Comparison of ENCODE assay signal across 8 cellular contexts in the genomic region with DNA sequence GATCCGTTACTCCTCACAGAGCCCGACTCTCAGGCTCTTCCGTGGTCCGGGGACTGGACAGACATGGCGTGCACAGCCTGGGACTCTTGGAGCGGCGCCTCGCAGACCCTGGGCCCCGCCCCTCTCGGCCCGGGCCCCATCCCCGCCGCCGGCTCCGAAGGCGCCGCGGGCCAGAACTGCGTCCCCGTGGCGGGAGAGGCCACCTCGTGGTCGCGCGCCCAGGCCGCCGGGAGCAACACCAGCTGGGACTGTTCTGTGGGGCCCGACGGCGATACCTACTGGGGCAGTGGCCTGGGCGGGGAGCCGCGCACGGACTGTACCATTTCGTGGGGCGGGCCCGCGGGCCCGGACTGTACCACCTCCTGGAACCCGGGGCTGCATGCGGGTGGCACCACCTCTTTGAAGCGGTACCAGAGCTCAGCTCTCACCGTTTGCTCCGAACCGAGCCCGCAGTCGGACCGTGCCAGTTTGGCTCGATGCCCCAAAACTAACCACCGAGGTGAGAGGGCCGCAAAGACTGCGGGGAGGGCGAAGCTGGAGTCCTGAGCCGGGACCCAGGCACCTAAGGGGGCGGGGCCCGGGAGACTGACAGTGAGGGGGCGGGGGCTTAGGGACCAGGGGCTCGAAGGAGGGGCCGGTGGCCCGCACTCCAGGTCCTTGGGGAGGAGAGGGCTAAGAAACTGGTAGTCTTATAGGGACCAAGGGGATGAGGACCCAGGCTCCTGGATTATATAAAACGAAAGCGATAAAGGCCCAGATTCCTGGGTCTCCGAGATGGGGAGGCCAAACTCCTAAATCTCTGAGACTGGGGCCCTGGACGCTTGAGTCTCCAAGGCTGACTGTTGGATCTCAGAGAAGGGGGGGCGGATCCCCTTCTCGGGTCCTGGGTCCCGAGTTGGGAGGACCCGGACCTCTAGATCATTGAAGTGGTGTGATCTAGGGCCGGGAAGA. TPM values are rescaled to one million over a fixed set of nuclear protein-coding genes. Genes with fewer than 3 reads are reported as not detected.
A peak's percentile ranks its signal among the peaks of the same experiment; 100 is the strongest.
DNase-seq lines count a peak whose midpoint lies in the region; ATAC-seq and TF ChIP-seq lines count a peak whose summit lies in the region.

No MANE protein-coding gene starts in this region.

- H3K4me3 Mint-ChIP-seq in activated CD4-positive, alpha-beta memory T cell treated with anti-CD3 and anti-CD28 coated beads for 36 hours: peak overlapping the region; percentile 80

- intact Hi-C loops in activated CD4-positive, alpha-beta memory T cell treated with anti-CD3 and anti-CD28 coated beads for 36 hours (cut with micrococcal nuclease): loop anchor here (1.0 to 10.0 kb wide), 6 partner anchors 15 to 491 kb away; partner anchors contain the start of genes HAUS5, IGFLR1, LIN37 and PSENEN

- CTCF ChIA-PET in activated CD4-positive, alpha-beta memory T cell treated with anti-CD3 and anti-CD28 coated beads for 36 hours (lab: Charles Lee): interaction anchor here (0.8 to 1.2 kb wide), 3 partner anchors 31 to 133 kb away, joined by 3 to 5 read pairs (median 3); partner anchors contain the start of gene HAUS5

- WGBS in lung, 2 donors: 0 to 1% methylated on average over 68 to 69 of the region's 69 CpGs

- peak overlapping the region; percentile 78 for H3K27ac Mint-ChIP-seq in activated CD4-positive, alpha-beta memory T cell treated with anti-CD3 and anti-CD28 coated beads for 36 hours

- peak overlapping the region; percentile 84 to 90 for H3K4me3 ChIP-seq in duodenal mucosa (ENCODE audit: low read depth in 1 of 2, low read length in 2 of 2)
- H3K4me3 ChIP-seq in lung: peak overlapping the region; percentile 49

- DNase-seq in 8988T (peak; percentile 96), NCI-H526 treated with DMSO at 0.1 percent for 48 hours (lab: John Stamatoyannopoulos, UW) (peak; percentile 89), lung (ENCODE audit: low spot score) (peak; percentile 85)
- peak; percentile 88 for DNase-seq in activated CD4-positive, alpha-beta memory T cell treated with anti-CD3 and anti-CD28 coated beads for 36 hours
- DNase-seq in stimulated activated CD4-positive, alpha-beta T cell treated with anti-CD3 and anti-CD28 coated beads, TNF-alpha, amount 100 ng/mL, for 48 hours (ENCODE audit: low read depth in 3 of 3): peak; percentile 57 to 86 (median 62)

- TF ChIP-seq CTCF in lung (IDR thresholded peaks at IDR 0.05; ENCODE audit: control extremely low read depth, extremely low read depth): no peak

- no peaks in the 10 kb centered on the region for H3K9me3 Mint-ChIP-seq in activated CD4-positive, alpha-beta memory T cell treated with anti-CD3 and anti-CD28 coated beads for 36 hours

- POLR2A ChIA-PET in activated CD4-positive, alpha-beta memory T cell treated with anti-CD3 and anti-CD28 coated beads for 36 hours (lab: Charles Lee): interaction anchor here (0.8 to 2.5 kb wide), 7 partner anchors 12 to 131 kb away, joined by 3 to 14 read pairs (median 4); partner anchors contain the start of gene HAUS5

- H3K4me1 Mint-ChIP-seq in activated CD4-positive, alpha-beta memory T cell treated with anti-CD3 and anti-CD28 coated beads for 36 hours (ENCODE audit: low read depth): peaks cover 32% of the 10 kb centered on the region

- ATAC-seq in GM18520 (IDR thresholded peaks at IDR 0.05; ENCODE audit: unreplicated experiment) (peak; percentile 17), HG03280 (IDR thresholded peaks at IDR 0.05; ENCODE audit: unreplicated experiment) (peak; percentile 38), lung (ENCODE audit: insufficient read depth, low FRiP score) (peak; percentile 69)

- no peaks in the 10 kb centered on the region for H3K27me3 Mint-ChIP-seq in activated CD4-positive, alpha-beta memory T cell treated with anti-CD3 and anti-CD28 coated beads for 36 hours

- H3K36me3 Mint-ChIP-seq in activated CD4-positive, alpha-beta memory T cell treated with anti-CD3 and anti-CD28 coated beads for 36 hours: peaks cover 4% of the 10 kb centered on the region

- peak overlapping the region; percentile 94 for H3K27ac ChIP-seq in duodenal mucosa (ENCODE audit: low read depth, low read length)
- H3K27ac ChIP-seq in lung (ENCODE audit: low read depth in 1 of 2, low read length in 1 of 2): peak overlapping the region; percentile 63 to 85

- H3K9ac ChIP-seq in duodenal mucosa (ENCODE audit: low read depth in 1 of 2, low read length in 2 of 2): peak overlapping the region; percentile 81 to 82

- H3K36me3 ChIP-seq in duodenal mucosa (ENCODE audit: control insufficient read depth in 1 of 2, insufficient read depth in 2 of 2, low read length in 2 of 2): no peaks in the 10 kb centered on the region
- H3K36me3 ChIP-seq in lung (ENCODE audit: control insufficient read depth in 2 of 2, insufficient read depth in 2 of 2, low read length in 2 of 2): no peaks in the 10 kb centered on the region

- peaks cover 11 to 23% of the 10 kb centered on the region in 2 donors for H3K4me1 ChIP-seq in duodenal mucosa (ENCODE audit: control insufficient read depth in 1 of 2, insufficient read depth in 2 of 2, low read length in 2 of 2)
- peaks cover 2 to 13% of the 10 kb centered on the region in 2 donors for H3K4me1 ChIP-seq in lung (ENCODE audit: control insufficient read depth in 2 of 2, insufficient read depth in 2 of 2, low read length in 2 of 2)

- H3K27me3 ChIP-seq in duodenal mucosa (ENCODE audit: control insufficient read depth in 1 of 2, insufficient read depth in 2 of 2, low read length in 2 of 2) (no peaks in the 10 kb centered on the region), lung (ENCODE audit: control insufficient read depth, insufficient read depth) (no peaks in the 10 kb centered on the region)

- H3K9me3 ChIP-seq in duodenal mucosa (ENCODE audit: control insufficient read depth in 1 of 2, low read length in 2 of 2) (no peaks in the 10 kb centered on the region), lung (ENCODE audit: control insufficient read depth in 2 of 2, insufficient read depth in 1 of 2, low read length in 1 of 2) (no peaks in the 10 kb centered on the region)

RNA-seq across cellular contexts. Expression of gene ETV2, which starts 2.0 kb away (rescaled TPM):
- under 1 TPM; 0.70 to 0.83 TPM for total RNA-seq in activated CD4-positive, alpha-beta memory T cell treated with anti-CD3 and anti-CD28 coated beads for 36 hours
- total RNA-seq in lung: 1 to 10 TPM in 1 of 2 donors, under 1 TPM in 1; 0.31 to 1.0 TPM
- polyA plus RNA-seq in lung: 1 to 10 TPM; 1.2 to 2.5 TPM

RNA-seq across cellular contexts. Expression of gene COX6B1, which starts 4.6 kb away (rescaled TPM):
- total RNA-seq in activated CD4-positive, alpha-beta memory T cell treated with anti-CD3 and anti-CD28 coated beads for 36 hours: 100 to 1,000 TPM; 444 to 453 TPM
- total RNA-seq in lung: 100 to 1,000 TPM; 202 to 338 TPM
- polyA plus RNA-seq in lung: 1,000 to 10,000 TPM in 1 of 2 donors, 100 to 1,000 TPM in 1; 679 to 1,407 TPM

RNA-seq across cellular contexts. Expression of gene RBM42, which starts 14.7 kb away (rescaled TPM):
- 10 to 100 TPM; 86.4 to 88.0 TPM for total RNA-seq in activated CD4-positive, alpha-beta memory T cell treated with anti-CD3 and anti-CD28 coated beads for 36 hours
- total RNA-seq in lung: 10 to 100 TPM; 28.4 to 77.4 TPM
- polyA plus RNA-seq in lung: 10 to 100 TPM; 68.6 to 84.0 TPM

RNA-seq across cellular contexts. Expression of gene UPK1A, which starts 22.8 kb away (rescaled TPM):
- 1 to 10 TPM in 1 of 2 experiments, under 1 TPM in 1; 0.90 to 1.0 TPM for total RNA-seq in activated CD4-positive, alpha-beta memory T cell treated with anti-CD3 and anti-CD28 coated beads for 36 hours
- not detected for total RNA-seq in lung
- polyA plus RNA-seq in lung: under 1 TPM in 1 of 2 donors, not detected in 1; 0.03 TPM

RNA-seq across cellular contexts. Expression of gene HAUS5, which starts 31.0 kb away (rescaled TPM):
- 10 to 100 TPM; 36.6 to 43.1 TPM for total RNA-seq in activated CD4-positive, alpha-beta memory T cell treated with anti-CD3 and anti-CD28 coated beads for 36 hours
- total RNA-seq in lung: 10 to 100 TPM; 13.9 to 15.8 TPM
- polyA plus RNA-seq in lung: 10 to 100 TPM in 1 of 2 donors, 1 to 10 TPM in 1; 6.0 to 16.5 TPM

Comparison
In these comparisons a context has a peak if more than half of its experiments do, and no peak if none do; other contexts are left out.
1. Peak in every context shown above with its lines: DNase-seq, ATAC-seq, H3K4me3 ChIP-seq and H3K27ac ChIP-seq.
2. ATAC-seq: peak in every context shown above with its lines; median percentile 69 in lung; 38 in HG03280; 17 in GM18520.